9 cellular contexts compared by ENCODE assay signal in the genomic region with DNA sequence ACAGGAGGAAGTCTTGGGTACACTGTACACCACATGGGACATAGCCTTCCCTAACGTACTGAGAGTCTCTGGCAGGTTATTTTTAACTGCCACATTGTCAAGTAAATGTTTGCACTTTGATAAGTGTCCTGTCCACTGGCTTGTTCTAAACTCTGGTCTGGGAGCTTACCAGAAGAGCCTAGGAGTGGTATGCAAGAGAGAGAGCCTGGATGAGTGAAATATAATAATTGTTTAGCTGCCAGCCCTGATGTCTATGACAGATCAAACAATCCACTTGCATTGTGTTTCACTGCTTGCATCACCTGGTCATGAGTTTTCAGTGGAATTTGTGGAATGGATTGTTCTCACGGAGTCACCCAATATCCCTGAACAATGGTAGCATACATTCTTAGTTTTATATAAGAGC.
DNase-seq lines count a peak whose midpoint lies in the region; ATAC-seq and TF ChIP-seq lines count a peak whose summit lies in the region.
"Had no signal": no experiment of that assay in that cellular context is flagged by ENCODE, and none has a peak within 500 bp of the region (broad histone marks: within the 10 kb centered on the region; RNA-seq: fewer than 3 reads in every experiment).

No MANE protein-coding gene starts in this region.

- H3K27ac ChIP-seq in Panc1 (ENCODE audit: low read length) (0 out of 2 replicates have a peak overlapping the region, but pooled peaks have one; percentile 12), prostate gland (peak overlapping the region; percentile 5 to 69), dorsolateral prefrontal cortex (no peak overlapping the region)
- H3K27ac ChIP-seq: skin epidermis had no signal

- ATAC-seq in Panc1 (no peak), Right ventricle myocardium superior (ENCODE audit: poor library complexity) (peak; percentile 95)

- DNase-seq in GM03348 (ENCODE audit: low spot score): peak; percentile 45
- DNase-seq in Panc1 (ENCODE audit: low read depth, low spot score): no peak
- no peak for DNase-seq in Right ventricle myocardium superior
- DNase-seq in prostate gland (ENCODE audit: low spot score): peak; percentile 74
- no peak for DNase-seq in dorsolateral prefrontal cortex
- no peak for DNase-seq in SW 1271 (lab: John Stamatoyannopoulos, UW)
- no peak for DNase-seq in KG1 (lab: John Stamatoyannopoulos, UW)
- DNase-seq in DMS79 treated with DMSO at 0.1 percent for 48 hours (lab: John Stamatoyannopoulos, UW): no peak

- POLR2A ChIA-PET in Panc1 (lab: Charles Lee): no interaction called here

- WGBS in prostate gland: 15% methylated on average over 2 of the region's 2 CpGs

- no peak overlapping the region for H3K4me3 ChIP-seq in Panc1 (ENCODE audit: low read depth in 2 of 2, low read length in 2 of 2)
- no peak overlapping the region for H3K4me3 ChIP-seq in prostate gland
- no peak overlapping the region for H3K4me3 ChIP-seq in dorsolateral prefrontal cortex
- H3K4me3 ChIP-seq: skin epidermis had no signal

- no peak for TF ChIP-seq POLR2A in prostate gland (IDR thresholded peaks at IDR 0.05)

- no TSS peak for BruUV-seq in Panc1 (replicated peaks; lab: Mats Ljungman, UMichigan)

- TF ChIP-seq CTCF in Panc1 (IDR thresholded peaks at IDR 0.05) (no peak), prostate gland (IDR thresholded peaks at IDR 0.05) (no peak), dorsolateral prefrontal cortex (IDR thresholded peaks at IDR 0.05 in 54 of 56, conservative IDR thresholded peaks at IDR 0.05 in 2 of 56; ENCODE audit: low read depth in 1 of 56, partially characterized antibody in 56 of 56) (no peak)

- H3K27me3 ChIP-seq in Panc1 (ENCODE audit: control insufficient read depth, insufficient read depth, low read length): no peaks in the 10 kb centered on the region
- no peaks in the 10 kb centered on the region for H3K27me3 ChIP-seq in prostate gland (replicated peaks; ENCODE audit: insufficient read depth)
- H3K27me3 ChIP-seq in dorsolateral prefrontal cortex: no peaks in the 10 kb centered on the region

- H3K4me1 ChIP-seq in Panc1 (ENCODE audit: control insufficient read depth, insufficient read depth, low read length) (no peaks in the 10 kb centered on the region; the same call in 1 of the 2 replicates), prostate gland (replicated peaks) (no peaks in the 10 kb centered on the region)

- in situ Hi-C loops in Panc1 (cut with HindIII; ENCODE audit: low pct_unique_long_range_greater_than_20kb, low sequenced_read_pairs): no loop called here

- no peaks in the 10 kb centered on the region for H3K9me3 ChIP-seq in Panc1 (ENCODE audit: control insufficient read depth, insufficient read depth, low read depth, low read length)
- H3K9me3 ChIP-seq in prostate gland: no peaks in the 10 kb centered on the region

- H3K36me3 ChIP-seq in Panc1 (ENCODE audit: control insufficient read depth, insufficient read depth, low read length) (no peaks in the 10 kb centered on the region), prostate gland (no peaks in the 10 kb centered on the region)

- intact Hi-C loops in Panc1 (cut with micrococcal nuclease; ENCODE audit: unreplicated experiment) (no loop called here), Right ventricle myocardium superior (cut with DNase I) (no loop called here), prostate gland (cut with DNase I) (no loop called here), dorsolateral prefrontal cortex (cut with DNase I) (no loop called here)

- CTCF ChIA-PET in Panc1 (lab: Charles Lee): no interaction called here

Comparison
In these comparisons a context has a peak if more than half of its experiments do, and no peak if none do; other contexts are left out.
1. DNase-seq: peak in GM03348 (single experiment) and prostate gland (single experiment); none in Panc1 (single experiment), Right ventricle myocardium superior (single experiment), dorsolateral prefrontal cortex (0 of 10), SW 1271 (0 of 2), KG1 (single experiment) and DMS79 treated with DMSO at 0.1 percent for 48 hours (single experiment).
2. H3K27ac ChIP-seq: peak in Panc1 (single experiment) and prostate gland (2 of 2); none in dorsolateral prefrontal cortex (0 of 59).